9 cellular contexts compared by ENCODE assay signal in the genomic region with DNA sequence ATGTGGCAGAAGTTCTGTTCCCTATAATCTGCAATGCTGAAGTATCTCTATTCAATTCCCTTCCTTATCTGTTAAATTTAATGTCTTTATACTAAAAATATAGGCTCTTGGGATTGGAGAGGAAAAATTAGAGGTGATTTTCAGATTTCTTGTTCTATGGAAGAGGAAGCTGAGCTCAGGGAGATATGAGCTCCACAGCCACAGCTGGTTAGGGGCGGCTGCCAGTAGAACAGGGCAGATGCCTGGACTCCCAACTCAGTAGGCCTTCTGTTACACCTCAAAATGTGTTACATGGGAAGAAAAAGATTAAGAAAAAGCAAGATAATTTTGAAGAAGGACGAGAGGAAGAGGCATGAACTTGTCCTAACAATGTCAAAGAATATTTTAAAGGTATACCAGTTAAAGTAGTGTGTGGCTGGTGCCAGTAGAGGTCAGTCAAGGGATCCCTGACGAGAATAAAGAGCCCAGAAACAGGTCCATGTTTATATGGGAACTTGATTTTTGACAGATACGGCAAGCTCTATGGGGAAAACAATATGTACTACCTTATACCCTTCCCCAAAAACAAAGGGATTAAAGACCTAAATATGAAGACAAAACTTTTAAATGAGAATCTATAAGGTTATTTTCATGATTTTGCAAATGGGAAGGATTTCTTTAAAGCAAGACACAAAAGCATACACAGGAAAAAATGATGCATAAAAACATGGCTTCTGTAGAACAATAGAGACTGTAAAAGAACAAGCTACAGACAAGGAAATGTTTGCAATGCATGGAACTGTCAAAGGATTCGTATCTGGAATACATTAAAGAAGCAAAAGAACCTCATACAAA. TPM values are rescaled to one million over a fixed set of nuclear protein-coding genes. Genes with fewer than 3 reads are reported as not detected.
DNase-seq lines count a peak whose midpoint lies in the region; ATAC-seq and TF ChIP-seq lines count a peak whose summit lies in the region.
"Had no signal": no experiment of that assay in that cellular context is flagged by ENCODE, and none has a peak within 500 bp of the region (broad histone marks: within the 10 kb centered on the region; RNA-seq: fewer than 3 reads in every experiment).

No MANE protein-coding gene starts in this region.

- H3K27me3 ChIP-seq in adrenal gland, result no peaks in the 10 kb centered on the region
- H3K27me3 ChIP-seq: neutrophil had no signal

- 47 to 53% (median 52%) methylated on average over 5 of the region's 5 CpGs for WGBS in adrenal gland, 4 donors

- H3K36me3 ChIP-seq in adrenal gland (replicated peaks in 1 of 2), result peaks cover 0 to 16% of the 10 kb centered on the region in 2 donors

- no peaks in the 10 kb centered on the region for H3K9me3 ChIP-seq in adrenal gland (replicated peaks in 1 of 3)
- H3K9me3 ChIP-seq: neutrophil had no signal

- ATAC-seq in GM18517 (IDR thresholded peaks at IDR 0.05; ENCODE audit: unreplicated experiment), result peak; percentile 53
- no peak for ATAC-seq in HG03135 (IDR thresholded peaks at IDR 0.05; ENCODE audit: unreplicated experiment)

- DNase-seq in CD14-positive monocyte (ENCODE audit: low spot score) (no peak), LoVo (ENCODE audit: low spot score) (peak; percentile 18), adrenal gland (peak in 5 of 7 donors; percentile 25 to 71 (median 30)), inferior parietal cortex (ENCODE audit: extremely low spot score) (peak; percentile 38), NCI-H187 (lab: John Stamatoyannopoulos, UW) (no peak)
- no peak for DNase-seq in activated CD8-positive, alpha-beta memory T cell treated with anti-CD3 and anti-CD28 coated beads, Interleukin-2, amount 50 U/mL, for 48 hours

- no peak overlapping the region for H3K4me3 Mint-ChIP-seq in CD14-positive monocyte

- H3K27ac ChIP-seq in adrenal gland, result no peak overlapping the region
- H3K27ac ChIP-seq: neutrophil had no signal

- peaks cover 0 to 12% of the 10 kb centered on the region in 2 donors for H3K4me1 ChIP-seq in adrenal gland (replicated peaks in 1 of 2)

- H3K27me3 Mint-ChIP-seq in CD14-positive monocyte (ENCODE audit: low read depth in 3 of 3), result no peaks in the 10 kb centered on the region

- H3K36me3 Mint-ChIP-seq in CD14-positive monocyte, result peaks cover 25 to 48% of the 10 kb centered on the region in 2 donors

- H3K4me3 ChIP-seq in adrenal gland, result no peak overlapping the region

- no peaks in the 10 kb centered on the region for H3K9me3 Mint-ChIP-seq in CD14-positive monocyte

- H3K4me1 Mint-ChIP-seq in CD14-positive monocyte, result no peaks in the 10 kb centered on the region

- intact Hi-C loops in CD14-positive monocyte (cut with micrococcal nuclease), result no loop called here
- intact Hi-C loops in adrenal gland (cut with DNase I), result no loop called here

- TF ChIP-seq POLR2A in adrenal gland (IDR thresholded peaks at IDR 0.05), result no peak

- H3K27ac Mint-ChIP-seq in CD14-positive monocyte, result peak overlapping the region in 1 of 7 donors; percentile 65

- peak; percentile 37 for TF ChIP-seq CTCF in CD14-positive monocyte (IDR thresholded peaks at IDR 0.05)
- TF ChIP-seq CTCF in adrenal gland (IDR thresholded peaks at IDR 0.05), result peak; percentile 22 to 54 (median 38)

RNA-seq across cellular contexts. Expression of a gene that starts 28.7 kb away (rescaled TPM):
- polyA plus RNA-seq in CD14-positive monocyte (10 to 100 TPM in 1 of 2 donors, 1 to 10 TPM in 1; 8.5 to 10.2 TPM), adrenal gland (10 to 100 TPM; 15.4 to 52.9 (median 21.6) TPM)
- total RNA-seq in adrenal gland, result 10 to 100 TPM; 12.8 to 36.6 (median 30.3) TPM

RNA-seq across cellular contexts. Expression of a gene that starts 42.6 kb away (rescaled TPM):
- polyA plus RNA-seq in CD14-positive monocyte (10 to 100 TPM; 12.5 to 13.5 TPM), adrenal gland (10 to 100 TPM; 14.9 to 55.3 (median 20.0) TPM)
- 10 to 100 TPM; 10.6 to 37.6 (median 20.1) TPM for total RNA-seq in adrenal gland

RNA-seq across cellular contexts. Expression of a gene that starts 42.8 kb away (rescaled TPM):
- polyA plus RNA-seq in CD14-positive monocyte, result 1 to 10 TPM; 9.4 to 9.6 TPM
- 10 to 100 TPM; 10.5 to 38.6 (median 24.5) TPM for total RNA-seq in adrenal gland
- polyA plus RNA-seq in adrenal gland, result 10 to 100 TPM; 12.1 to 42.2 (median 16.4) TPM

Comparison
In these comparisons a context has a peak if more than half of its experiments do, and no peak if none do; other contexts are left out.
1. DNase-seq: peak in LoVo (single experiment), adrenal gland (5 of 7) and inferior parietal cortex (single experiment); none in CD14-positive monocyte (single experiment), NCI-H187 (0 of 2) and activated CD8-positive, alpha-beta memory T cell treated with anti-CD3 and anti-CD28 coated beads, Interleukin-2, amount 50 U/mL, for 48 hours (single experiment).